8 cellular contexts compared by ENCODE assay signal in genomic region chr2:233443511-233444183, GRCh38.
DNase-seq lines count a peak whose midpoint lies in the region; ATAC-seq and TF ChIP-seq lines count a peak whose summit lies in the region.

No MANE protein-coding gene starts in this region.

- ATAC-seq in GM23338 (peak; percentile 69), HG03097 (IDR thresholded peaks at IDR 0.05; ENCODE audit: low FRiP score, unreplicated experiment) (no peak)

- no peaks in the 10 kb centered on the region for H4K20me1 ChIP-seq in GM23338 (replicated peaks; ENCODE audit: insufficient read depth)

- H3K27me3 ChIP-seq in BE2C (no peaks in the 10 kb centered on the region), GM23338 (ENCODE audit: insufficient read depth) (no peaks in the 10 kb centered on the region), WERI-Rb-1 (ENCODE audit: insufficient read depth, low read depth, severe bottlenecking) (no peaks in the 10 kb centered on the region), brain microvascular endothelial cell (replicated peaks) (no peaks in the 10 kb centered on the region)

- no peaks in the 10 kb centered on the region for H3K9me3 Mint-ChIP-seq in GM23338

- in situ Hi-C loops in brain microvascular endothelial cell (cut with HindIII; ENCODE audit: low pct_ligation_motif_present, low sequenced_read_pairs), result no loop called here

- H3K27ac Mint-ChIP-seq in GM23338, result no peak overlapping the region

- H3K4me1 ChIP-seq in BE2C (no peaks in the 10 kb centered on the region), GM23338 (ENCODE audit: insufficient read depth) (no peaks in the 10 kb centered on the region)

- no peaks in the 10 kb centered on the region for H3K79me2 ChIP-seq in GM23338 (replicated peaks; ENCODE audit: insufficient read depth)

- H3K9me3 ChIP-seq in BE2C, result no peaks in the 10 kb centered on the region
- H3K9me3 ChIP-seq in WERI-Rb-1 (ENCODE audit: severe bottlenecking), result no peaks in the 10 kb centered on the region

- H3K4me1 Mint-ChIP-seq in GM23338, result peaks cover 4% of the 10 kb centered on the region

- peaks cover 12% of the 10 kb centered on the region for H3K27me3 Mint-ChIP-seq in GM23338 (ENCODE audit: insufficient read depth, low read depth, poor library complexity)

- H3K9me2 ChIP-seq in GM23338 (ENCODE audit: insufficient read depth), result no peaks in the 10 kb centered on the region

- no peak overlapping the region for H3K4me3 ChIP-seq in BE2C (ENCODE audit: low read depth, low read length)
- no peak overlapping the region for H3K4me3 ChIP-seq in GM23338
- H3K4me3 ChIP-seq in WERI-Rb-1 (ENCODE audit: low read depth, low read length), result no peak overlapping the region
- no peak overlapping the region for H3K4me3 ChIP-seq in brain microvascular endothelial cell (ENCODE audit: low read depth, low read length)

- peaks cover 10% of the 10 kb centered on the region for H3K36me3 Mint-ChIP-seq in GM23338 (ENCODE audit: low read depth)

- H3K4me3 Mint-ChIP-seq in GM23338, result no peak overlapping the region

- H3K36me3 ChIP-seq in BE2C, result peaks cover 14% of the 10 kb centered on the region
- no peaks in the 10 kb centered on the region for H3K36me3 ChIP-seq in GM23338 (ENCODE audit: insufficient read depth)
- peaks cover 6% of the 10 kb centered on the region for H3K36me3 ChIP-seq in WERI-Rb-1
- peaks cover 2% of the 10 kb centered on the region for H3K36me3 ChIP-seq in brain microvascular endothelial cell (replicated peaks)

- H3F3A ChIP-seq in GM23338 (replicated peaks; ENCODE audit: low read depth), result no peaks in the 10 kb centered on the region

- H2AFZ ChIP-seq in GM23338, result no peak overlapping the region

- DNase-seq in BE2C (peak; percentile 82), GM23338 (ENCODE audit: low spot score) (peak; percentile 88), NCI-H2171 (lab: John Stamatoyannopoulos, UW) (peak; percentile 33), WERI-Rb-1 (peak; percentile 81), brain microvascular endothelial cell (peak; percentile 75), inferior parietal cortex (ENCODE audit: extremely low spot score) (peak; percentile 78)
- peak; percentile 89 for DNase-seq in stimulated activated CD4-positive, alpha-beta T cell treated with anti-CD3 and anti-CD28 coated beads, Interleukin-15, amount 100 ng/mL, for 24 hours

- H3K4me2 ChIP-seq in GM23338, result no peak overlapping the region

- H3K27ac ChIP-seq in GM23338 (ENCODE audit: low read depth) (no peak overlapping the region), WERI-Rb-1 (no peak overlapping the region), brain microvascular endothelial cell (no peak overlapping the region)

- TF ChIP-seq CTCF in BE2C (IDR thresholded peaks at IDR 0.05; ENCODE audit: low read depth, low read length) (peak; percentile 90), GM23338 (conservative IDR thresholded peaks at IDR 0.05; ENCODE audit: low read depth in 2 of 2) (peak; percentile 76 to 85), WERI-Rb-1 (IDR thresholded peaks at IDR 0.05; ENCODE audit: low read depth, low read length) (peak; percentile 81), brain microvascular endothelial cell (IDR thresholded peaks at IDR 0.05; ENCODE audit: low read depth, low read length, missing control alignments) (peak; percentile 85)

TF ChIP-seq in GM23338, 12 proteins besides CTCF, POLR2A, EP300 and RAD21 (continues in another document):
- TF ChIP-seq ZNF331 (CRISPR knock-in tag; IDR thresholded peaks at IDR 0.05; ENCODE audit: low read depth), result no peak
- TF ChIP-seq ZNF114 (CRISPR knock-in tag; IDR thresholded peaks at IDR 0.05), result no peak
- no peak for TF ChIP-seq ETS1 (IDR thresholded peaks at IDR 0.05)
- no peak for TF ChIP-seq EZH2 (IDR thresholded peaks at IDR 0.05; ENCODE audit: low read depth, unreplicated experiment)
- no peak for TF ChIP-seq EZH2phosphoT487 (IDR thresholded peaks at IDR 0.05; ENCODE audit: unreplicated experiment)
- TF ChIP-seq REST (IDR thresholded peaks at IDR 0.05; ENCODE audit: unreplicated experiment), result no peak

Comparison
In these comparisons a context has a peak if more than half of its experiments do, and no peak if none do; other contexts are left out.
1. DNase-seq: peak in every context shown above with its lines; median percentile 89 in stimulated activated CD4-positive, alpha-beta T cell treated with anti-CD3 and anti-CD28 coated beads, Interleukin-15, amount 100 ng/mL, for 24 hours; 88 in GM23338; 82 in BE2C; 81 in WERI-Rb-1; 78 in inferior parietal cortex; 75 in brain microvascular endothelial cell; 33 in NCI-H2171.